ENCODE assay signal across 8 cellular contexts in genomic region chr14:59215353-59215752, GRCh38. TPM values are rescaled to one million over a fixed set of nuclear protein-coding genes. Genes with fewer than 3 reads are reported as not detected.
A peak's percentile ranks its signal among the peaks of the same experiment; 100 is the strongest.
DNase-seq lines count a peak whose midpoint lies in the region; ATAC-seq and TF ChIP-seq lines count a peak whose summit lies in the region.

No MANE protein-coding gene starts in this region.

- H2BK5ac ChIP-seq in H9 (ENCODE audit: insufficient read length, low read length) = no peak overlapping the region

- no peak overlapping the region for H3K4me2 ChIP-seq in H9 (ENCODE audit: insufficient read depth, insufficient read length, low read length)

- H4K91ac ChIP-seq in H9 (ENCODE audit: insufficient read length, low read depth, low read length) = no peak overlapping the region

- no peak for TF ChIP-seq POLR2A in testis (IDR thresholded peaks at IDR 0.05)

- no peak overlapping the region for H3K27ac ChIP-seq in H9 (ENCODE audit: insufficient read length, low read depth, low read length)
- no peak overlapping the region for H3K27ac ChIP-seq in testis

- H3K4ac ChIP-seq in H9 (ENCODE audit: low read depth, low read length) = no peak overlapping the region

- no peaks in the 10 kb centered on the region for H3K27me3 Mint-ChIP-seq in H9 (ENCODE audit: low read depth)
- no peaks in the 10 kb centered on the region for H3K27me3 Mint-ChIP-seq in stimulated activated naive CD8-positive, alpha-beta T cell treated with anti-CD3 and anti-CD28 coated beads, Interleukin-15, amount 100 ng/mL, for 72 hours

- H3K18ac ChIP-seq in H9 (ENCODE audit: insufficient read length, low read depth, low read length) = no peak overlapping the region

- H3K36me3 Mint-ChIP-seq in H9 (ENCODE audit: insufficient read depth in 1 of 3, low read depth in 3 of 3) = no peaks in the 10 kb centered on the region

- no peak overlapping the region for H2BK120ac ChIP-seq in H9 (ENCODE audit: low read depth, low read length, poor library complexity, severe bottlenecking)

- no CpG with 5 or more reads among the region's 8 CpGs for WGBS in H9 (ENCODE audit: extremely low coverage, insufficient read length, low lambda C conversion rate)
- 26 to 30% methylated on average over 8 of the region's 8 CpGs for WGBS in testis, 2 donors

- no peaks in the 10 kb centered on the region for H3K9me3 Mint-ChIP-seq in H9
- H3K9me3 Mint-ChIP-seq in stimulated activated naive CD8-positive, alpha-beta T cell treated with anti-CD3 and anti-CD28 coated beads, Interleukin-15, amount 100 ng/mL, for 72 hours = no peaks in the 10 kb centered on the region

- ATAC-seq in left lobe of liver (peak; percentile 95), HG03460 (IDR thresholded peaks at IDR 0.05; ENCODE audit: unreplicated experiment) (no peak)
- no peak for ATAC-seq in stimulated activated naive CD8-positive, alpha-beta T cell treated with anti-CD3 and anti-CD28 coated beads, Interleukin-15, amount 100 ng/mL, for 72 hours

- TF ChIP-seq CTCF in H9 (conservative IDR thresholded peaks at IDR 0.05) = no peak
- TF ChIP-seq CTCF in astrocyte of the spinal cord (IDR thresholded peaks at IDR 0.05; ENCODE audit: low read depth, low read length) = no peak
- TF ChIP-seq CTCF in testis (IDR thresholded peaks at IDR 0.05) = no peak

- intact Hi-C loops in testis (cut with DNase I; ENCODE audit: low total_unique reads) = loop anchor here (5.0 kb wide), 1 partner anchor 37 kb away; no protein-coding TSS in a partner anchor

- H3K23ac ChIP-seq in H9 (ENCODE audit: insufficient read length, low read depth, low read length) = no peak overlapping the region

- H3K9ac ChIP-seq in H9 (ENCODE audit: extremely low read depth, insufficient read length, low read length) = no peak overlapping the region

- in situ Hi-C loops in astrocyte of the spinal cord (cut with HindIII; ENCODE audit: low sequenced_read_pairs) = no loop called here

- H3T11ph ChIP-seq in H9 (ENCODE audit: low read length) = no peak overlapping the region

- H2BK12ac ChIP-seq in H9 (ENCODE audit: insufficient read length, low read depth, low read length) = no peak overlapping the region

- DNase-seq in H9 (no peak), astrocyte of the spinal cord (ENCODE audit: low read depth, low spot score) (peak; percentile 82), left lobe of liver (ENCODE audit: low spot score) (peak; percentile 91), testis (peak; percentile 81), NCI-H2227 treated with DMSO at 0.1 percent for 48 hours (lab: John Stamatoyannopoulos, UW) (no peak), Kasumi-1 (lab: John Stamatoyannopoulos, UW) (no peak)
- no peak for DNase-seq in stimulated activated naive CD8-positive, alpha-beta T cell treated with anti-CD3 and anti-CD28 coated beads, Interleukin-15, amount 100 ng/mL, for 72 hours

- no peak overlapping the region for H2BK20ac ChIP-seq in H9 (ENCODE audit: low read depth, low read length, poor library complexity, severe bottlenecking)

- H3K36me3 ChIP-seq in testis (ENCODE audit: low read depth, missing control alignments) = no peaks in the 10 kb centered on the region

- H3K4me3 Mint-ChIP-seq in H9 = no peak overlapping the region
- H3K4me3 Mint-ChIP-seq in stimulated activated naive CD8-positive, alpha-beta T cell treated with anti-CD3 and anti-CD28 coated beads, Interleukin-15, amount 100 ng/mL, for 72 hours = no peak overlapping the region

- no peak overlapping the region; the same call in 1 of the 2 replicates for H2BK15ac ChIP-seq in H9 (ENCODE audit: low read depth, low read length)

- no peaks in the 10 kb centered on the region for H3K79me2 ChIP-seq in H9 (ENCODE audit: insufficient read depth, low read length)

- H2AK5ac ChIP-seq in H9 (ENCODE audit: insufficient read length, low read length) = no peak overlapping the region

- H3K4me1 ChIP-seq in H9 (ENCODE audit: insufficient read depth, low read length) (peaks cover 7% of the 10 kb centered on the region), testis (peaks cover 26% of the 10 kb centered on the region)

- H3K14ac ChIP-seq in H9 (ENCODE audit: insufficient read depth, low read length) = no peak overlapping the region

- H3K56ac ChIP-seq in H9 (ENCODE audit: insufficient read length, low read depth, low read length) = no peak overlapping the region

- peaks cover 35 to 36% of the 10 kb centered on the region in 2 experiments for H3K4me1 Mint-ChIP-seq in H9
- H3K4me1 Mint-ChIP-seq in stimulated activated naive CD8-positive, alpha-beta T cell treated with anti-CD3 and anti-CD28 coated beads, Interleukin-15, amount 100 ng/mL, for 72 hours = no peaks in the 10 kb centered on the region

- H3K27me3 ChIP-seq in H9 (ENCODE audit: insufficient read depth, low read length) (no peaks in the 10 kb centered on the region), testis (no peaks in the 10 kb centered on the region)

- H4K5ac ChIP-seq in H9 (ENCODE audit: insufficient read length, low read depth, low read length) = no peak overlapping the region

- no peaks in the 10 kb centered on the region for H3K23me2 ChIP-seq in H9 (ENCODE audit: insufficient read length, low read depth, low read length, poor library complexity, severe bottlenecking)

- no peaks in the 10 kb centered on the region for H3K9me3 ChIP-seq in H9 (ENCODE audit: control insufficient read depth, low read depth, low read length)
- H3K9me3 ChIP-seq in testis = no peaks in the 10 kb centered on the region

- H2AFZ ChIP-seq in H9 (ENCODE audit: low read length) = no peak overlapping the region

- H3K79me1 ChIP-seq in H9 (ENCODE audit: insufficient read depth, low read depth, low read length, poor library complexity, severe bottlenecking) = no peaks in the 10 kb centered on the region

- 0 out of 7 replicates have a peak overlapping the region, but pooled peaks of 2 of the 3 experiments have one; percentile 28 to 34 for H3K27ac Mint-ChIP-seq in H9
- H3K27ac Mint-ChIP-seq in stimulated activated naive CD8-positive, alpha-beta T cell treated with anti-CD3 and anti-CD28 coated beads, Interleukin-15, amount 100 ng/mL, for 72 hours = no peak overlapping the region

- H4K20me1 ChIP-seq in H9 (ENCODE audit: control insufficient read depth, insufficient read depth, insufficient read length) = no peaks in the 10 kb centered on the region

- no peak overlapping the region for H3K4me3 ChIP-seq in astrocyte of the spinal cord (ENCODE audit: low read depth, low read length)
- no peak overlapping the region for H3K4me3 ChIP-seq in testis

- H4K8ac ChIP-seq in H9 (replicated peaks; ENCODE audit: insufficient read length, low read depth, low read length) = no peak overlapping the region

RNA-seq across cellular contexts. Expression of gene DAAM1, which starts 26.9 kb away (rescaled TPM):
- total RNA-seq in H9 (2021) (19.5 and 21.7 TPM in 2 replicates), left lobe of liver (20.7 TPM), testis (10 to 100 TPM; 54.6 to 57.3 TPM)
- 23.9 TPM for polyA plus RNA-seq in testis (ENCODE audit: insufficient read depth, low read depth, low replicate concordance)

Comparison
In these comparisons a context has a peak if more than half of its experiments do, and no peak if none do; other contexts are left out.
1. DNase-seq: peak in astrocyte of the spinal cord (single experiment), left lobe of liver (single experiment) and testis (single experiment); none in H9 (single experiment), NCI-H2227 treated with DMSO at 0.1 percent for 48 hours (single experiment), stimulated activated naive CD8-positive, alpha-beta T cell treated with anti-CD3 and anti-CD28 coated beads, Interleukin-15, amount 100 ng/mL, for 72 hours (0 of 2) and Kasumi-1 (0 of 2).
2. H3K27ac Mint-ChIP-seq: peak in H9 (2 of 3); none in stimulated activated naive CD8-positive, alpha-beta T cell treated with anti-CD3 and anti-CD28 coated beads, Interleukin-15, amount 100 ng/mL, for 72 hours (0 of 2).